ENCODE assay signal across 8 cellular contexts in the genomic region with DNA sequence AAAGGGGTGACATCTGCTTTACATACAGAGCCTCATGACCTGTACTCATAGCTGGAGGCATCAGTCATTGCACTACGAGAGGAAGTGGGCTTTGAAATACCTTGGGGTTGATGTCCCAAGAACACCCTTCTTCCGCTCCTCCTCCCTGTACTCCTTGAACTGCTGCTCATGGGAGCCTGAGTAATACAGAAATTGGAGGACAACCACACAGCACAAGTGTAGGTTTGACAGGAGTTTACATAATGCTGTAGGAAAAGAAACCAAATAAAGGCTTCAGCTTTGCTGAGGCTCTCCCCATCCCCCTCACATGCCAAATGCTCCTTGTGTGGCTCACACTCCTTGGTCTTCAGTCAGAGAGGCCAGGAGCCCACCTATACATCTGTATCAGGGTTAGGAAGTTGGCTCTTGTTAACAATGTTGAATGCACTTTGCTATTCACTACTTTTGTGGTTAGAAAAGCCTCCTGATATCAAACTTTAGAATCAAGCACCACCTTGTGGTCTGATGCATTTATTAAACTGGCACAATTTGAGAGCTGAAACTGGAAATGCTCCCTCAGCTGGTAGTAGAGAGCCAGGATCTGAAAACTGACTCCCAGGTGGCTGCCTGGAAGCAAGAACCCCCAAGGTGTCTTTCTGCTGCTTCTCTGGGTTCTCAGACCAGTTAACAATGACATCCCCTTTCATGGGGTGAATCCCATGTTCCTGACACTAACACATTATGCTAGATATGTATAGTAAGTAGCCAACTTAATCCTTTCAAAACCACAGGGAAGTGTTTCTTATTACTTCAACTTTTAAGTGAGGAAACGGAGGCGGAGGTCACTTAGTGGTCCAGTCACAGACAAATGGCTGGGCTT. TPM values are rescaled to one million over a fixed set of nuclear protein-coding genes. Genes with fewer than 3 reads are reported as not detected.
DNase-seq lines count a peak whose midpoint lies in the region; ATAC-seq and TF ChIP-seq lines count a peak whose summit lies in the region.

No MANE protein-coding gene starts in this region.

- no peaks in the 10 kb centered on the region for H4K20me1 ChIP-seq in GM23338 (replicated peaks; ENCODE audit: insufficient read depth)

- H3K9me2 ChIP-seq in GM23338 (ENCODE audit: insufficient read depth): no peaks in the 10 kb centered on the region

- peak overlapping the region; percentile 93; the same call in 1 of the 2 replicates for H2AFZ ChIP-seq in GM23338

- no peaks in the 10 kb centered on the region for H3K9me3 Mint-ChIP-seq in GM23338

- H3K4me1 ChIP-seq in GM23338 (ENCODE audit: insufficient read depth) (peaks cover 4% of the 10 kb centered on the region), stomach (peaks cover 0 to 16% (median 7%) of the 10 kb centered on the region in 4 donors)

- no peak for TF ChIP-seq EP300 in stomach (IDR thresholded peaks at IDR 0.05)

- 60 to 74% (median 71%) methylated on average over 4 of the region's 4 CpGs for WGBS in stomach, 5 donors

- intact Hi-C loops in stomach (cut with DNase I; ENCODE audit: low total_unique reads): no loop called here

- no peak overlapping the region for H3K27ac Mint-ChIP-seq in GM23338

- no peaks in the 10 kb centered on the region for H3K36me3 ChIP-seq in GM23338 (ENCODE audit: insufficient read depth)
- H3K36me3 ChIP-seq in WERI-Rb-1: no peaks in the 10 kb centered on the region
- H3K36me3 ChIP-seq in stomach: no peaks in the 10 kb centered on the region

- H3K27me3 ChIP-seq in GM23338 (ENCODE audit: insufficient read depth) (no peaks in the 10 kb centered on the region), WERI-Rb-1 (ENCODE audit: insufficient read depth, low read depth, severe bottlenecking) (peaks cover 4% of the 10 kb centered on the region), stomach (no peaks in the 10 kb centered on the region)

- H3K9me3 ChIP-seq in WERI-Rb-1 (ENCODE audit: severe bottlenecking) (no peaks in the 10 kb centered on the region), stomach (no peaks in the 10 kb centered on the region)

- H3K36me3 Mint-ChIP-seq in GM23338 (ENCODE audit: low read depth): no peaks in the 10 kb centered on the region

- no peaks in the 10 kb centered on the region for H3K79me2 ChIP-seq in GM23338 (replicated peaks; ENCODE audit: insufficient read depth)

- peak; percentile 56 for DNase-seq in COR-L47 (lab: John Stamatoyannopoulos, UW)
- peak; percentile 70 for DNase-seq in GM23338 (ENCODE audit: low spot score)
- DNase-seq in NCI-H2107 (lab: John Stamatoyannopoulos, UW): peak; percentile 26
- peak; percentile 50 for DNase-seq in WERI-Rb-1
- DNase-seq in dermis blood vessel endothelial cell: peak; percentile 88
- DNase-seq in lung microvascular endothelial cell (ENCODE audit: low read depth in 2 of 2): peak; percentile 82 to 88
- DNase-seq in stomach: peak; percentile 39

- H3K27ac ChIP-seq in GM23338 (ENCODE audit: low read depth): no peak overlapping the region
- no peak overlapping the region for H3K27ac ChIP-seq in WERI-Rb-1
- no peak overlapping the region for H3K27ac ChIP-seq in stomach

- H3F3A ChIP-seq in GM23338 (replicated peaks; ENCODE audit: low read depth): no peaks in the 10 kb centered on the region

- no peak overlapping the region for H3K4me3 Mint-ChIP-seq in GM23338

- peak; percentile 67 to 80 for TF ChIP-seq CTCF in GM23338 (conservative IDR thresholded peaks at IDR 0.05; ENCODE audit: low read depth in 2 of 2)
- peak; percentile 79 for TF ChIP-seq CTCF in WERI-Rb-1 (IDR thresholded peaks at IDR 0.05; ENCODE audit: low read depth, low read length)
- TF ChIP-seq CTCF in stomach (IDR thresholded peaks at IDR 0.05): peak in 5 of 7 experiments; percentile 55 to 91 (median 68)

- peaks cover 2% of the 10 kb centered on the region for H3K27me3 Mint-ChIP-seq in GM23338 (ENCODE audit: insufficient read depth, low read depth, poor library complexity)

- H3K4me2 ChIP-seq in GM23338: no peak overlapping the region

- no peak overlapping the region for H3K4me3 ChIP-seq in GM23338
- H3K4me3 ChIP-seq in WERI-Rb-1 (ENCODE audit: low read depth, low read length): no peak overlapping the region
- H3K4me3 ChIP-seq in stomach: no peak overlapping the region

- peaks cover 6% of the 10 kb centered on the region; the same call in 1 of the 3 replicates for H3K4me1 Mint-ChIP-seq in GM23338

- TF ChIP-seq POLR2A in stomach (IDR thresholded peaks at IDR 0.05): no peak

- ATAC-seq in GM23338: peak; percentile 67
- no peak for ATAC-seq in GM18907 (IDR thresholded peaks at IDR 0.05; ENCODE audit: unreplicated experiment)

TF ChIP-seq in GM23338, 12 proteins besides CTCF, POLR2A, EP300 and RAD21 (continues in another document):
- TF ChIP-seq NANOG (IDR thresholded peaks at IDR 0.05; ENCODE audit: borderline replicate concordance) (no peak), EZH2phosphoT487 (IDR thresholded peaks at IDR 0.05; ENCODE audit: unreplicated experiment) (no peak), JUNB (IDR thresholded peaks at IDR 0.05; ENCODE audit: unreplicated experiment) (no peak), POLR2AphosphoS5 (IDR thresholded peaks at IDR 0.05; ENCODE audit: low read depth) (no peak), CREB1 (CRISPR knock-in tag; IDR thresholded peaks at IDR 0.05; ENCODE audit: low read depth) (no peak), EZH2 (IDR thresholded peaks at IDR 0.05; ENCODE audit: low read depth, unreplicated experiment) (no peak), ZNF114 (CRISPR knock-in tag; IDR thresholded peaks at IDR 0.05) (no peak), ZNF331 (CRISPR knock-in tag; IDR thresholded peaks at IDR 0.05; ENCODE audit: low read depth) (no peak)
- TF ChIP-seq, protein P1, sequence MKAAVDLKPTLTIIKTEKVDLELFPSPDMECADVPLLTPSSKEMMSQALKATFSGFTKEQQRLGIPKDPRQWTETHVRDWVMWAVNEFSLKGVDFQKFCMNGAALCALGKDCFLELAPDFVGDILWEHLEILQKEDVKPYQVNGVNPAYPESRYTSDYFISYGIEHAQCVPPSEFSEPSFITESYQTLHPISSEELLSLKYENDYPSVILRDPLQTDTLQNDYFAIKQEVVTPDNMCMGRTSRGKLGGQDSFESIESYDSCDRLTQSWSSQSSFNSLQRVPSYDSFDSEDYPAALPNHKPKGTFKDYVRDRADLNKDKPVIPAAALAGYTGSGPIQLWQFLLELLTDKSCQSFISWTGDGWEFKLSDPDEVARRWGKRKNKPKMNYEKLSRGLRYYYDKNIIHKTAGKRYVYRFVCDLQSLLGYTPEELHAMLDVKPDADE (IDR thresholded peaks at IDR 0.05): no peak
- TF ChIP-seq, protein P2, sequence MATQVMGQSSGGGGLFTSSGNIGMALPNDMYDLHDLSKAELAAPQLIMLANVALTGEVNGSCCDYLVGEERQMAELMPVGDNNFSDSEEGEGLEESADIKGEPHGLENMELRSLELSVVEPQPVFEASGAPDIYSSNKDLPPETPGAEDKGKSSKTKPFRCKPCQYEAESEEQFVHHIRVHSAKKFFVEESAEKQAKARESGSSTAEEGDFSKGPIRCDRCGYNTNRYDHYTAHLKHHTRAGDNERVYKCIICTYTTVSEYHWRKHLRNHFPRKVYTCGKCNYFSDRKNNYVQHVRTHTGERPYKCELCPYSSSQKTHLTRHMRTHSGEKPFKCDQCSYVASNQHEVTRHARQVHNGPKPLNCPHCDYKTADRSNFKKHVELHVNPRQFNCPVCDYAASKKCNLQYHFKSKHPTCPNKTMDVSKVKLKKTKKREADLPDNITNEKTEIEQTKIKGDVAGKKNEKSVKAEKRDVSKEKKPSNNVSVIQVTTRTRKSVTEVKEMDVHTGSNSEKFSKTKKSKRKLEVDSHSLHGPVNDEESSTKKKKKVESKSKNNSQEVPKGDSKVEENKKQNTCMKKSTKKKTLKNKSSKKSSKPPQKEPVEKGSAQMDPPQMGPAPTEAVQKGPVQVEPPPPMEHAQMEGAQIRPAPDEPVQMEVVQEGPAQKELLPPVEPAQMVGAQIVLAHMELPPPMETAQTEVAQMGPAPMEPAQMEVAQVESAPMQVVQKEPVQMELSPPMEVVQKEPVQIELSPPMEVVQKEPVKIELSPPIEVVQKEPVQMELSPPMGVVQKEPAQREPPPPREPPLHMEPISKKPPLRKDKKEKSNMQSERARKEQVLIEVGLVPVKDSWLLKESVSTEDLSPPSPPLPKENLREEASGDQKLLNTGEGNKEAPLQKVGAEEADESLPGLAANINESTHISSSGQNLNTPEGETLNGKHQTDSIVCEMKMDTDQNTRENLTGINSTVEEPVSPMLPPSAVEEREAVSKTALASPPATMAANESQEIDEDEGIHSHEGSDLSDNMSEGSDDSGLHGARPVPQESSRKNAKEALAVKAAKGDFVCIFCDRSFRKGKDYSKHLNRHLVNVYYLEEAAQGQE (IDR thresholded peaks at IDR 0.05; ENCODE audit: unreplicated experiment): no peak

RNA-seq across cellular contexts. Expression of a gene that starts 56.2 kb away (rescaled TPM):
- total RNA-seq in GM23338 (2014; rRNA removed; shearing (Covaris generic)): 0.58 and 0.80 TPM in 2 replicates
- polyA plus RNA-seq in GM23338 (2016; fragmentation: Nextera tagmentation; extraction: Ambion mirVana): 1.1 and 1.2 TPM in 2 replicates
- 247 and 438 TPM in 2 replicates for total RNA-seq in dermis blood vessel endothelial cell
- total RNA-seq in lung microvascular endothelial cell: 110 and 268 TPM in 2 replicates
- 10 to 100 TPM in 4 of 5 donors, under 1 TPM in 1; 0.58 to 95.1 (median 19.1) TPM for total RNA-seq in stomach
- polyA plus RNA-seq in stomach: 1 to 10 TPM; 4.4 to 6.5 (median 6.1) TPM

Comparison
In these comparisons a context has a peak if more than half of its experiments do, and no peak if none do; other contexts are left out.
1. DNase-seq: peak in every context shown above with its lines; median percentile 88 in dermis blood vessel endothelial cell; 85 in lung microvascular endothelial cell; 70 in GM23338; 56 in COR-L47; 50 in WERI-Rb-1; 39 in stomach; 26 in NCI-H2107.